Comparison of ENCODE assay signal across 1 cellular context in genomic region chr13:85709072-85709471, GRCh38.
TF ChIP-seq lines count a peak whose summit lies in the region.

No MANE protein-coding gene starts in this region.

TF ChIP-seq in IMR-90, 13 proteins besides CTCF, POLR2A, EP300 and RAD21:
- TF ChIP-seq ELK1 (IDR thresholded peaks at IDR 0.05; ENCODE audit: borderline replicate concordance, low read depth, low read length) (no peak), CHD1 (IDR thresholded peaks at IDR 0.05; ENCODE audit: low read depth, low read length) (no peak), USF2 (IDR thresholded peaks at IDR 0.05; ENCODE audit: low read depth, low read length) (no peak), FOS (IDR thresholded peaks at IDR 0.05; ENCODE audit: low read depth, low read length) (no peak), SMC3 (IDR thresholded peaks at IDR 0.05; ENCODE audit: low read depth, low read length) (no peak), RFX5 (IDR thresholded peaks at IDR 0.05; ENCODE audit: low read depth, low read length) (no peak), RCOR1 (IDR thresholded peaks at IDR 0.05; ENCODE audit: insufficient replicate concordance, low read length) (no peak), BHLHE40 (IDR thresholded peaks at IDR 0.05; ENCODE audit: low read depth, low read length) (no peak), MXI1 (IDR thresholded peaks at IDR 0.05; ENCODE audit: borderline replicate concordance, low read depth, low read length) (no peak), CEBPB (IDR thresholded peaks at IDR 0.05; ENCODE audit: low read depth, low read length) (no peak), MAFK (IDR thresholded peaks at IDR 0.05; ENCODE audit: low read depth, low read length) (no peak)
